Comparison of ENCODE assay signal across 9 cellular contexts in the genomic region with DNA sequence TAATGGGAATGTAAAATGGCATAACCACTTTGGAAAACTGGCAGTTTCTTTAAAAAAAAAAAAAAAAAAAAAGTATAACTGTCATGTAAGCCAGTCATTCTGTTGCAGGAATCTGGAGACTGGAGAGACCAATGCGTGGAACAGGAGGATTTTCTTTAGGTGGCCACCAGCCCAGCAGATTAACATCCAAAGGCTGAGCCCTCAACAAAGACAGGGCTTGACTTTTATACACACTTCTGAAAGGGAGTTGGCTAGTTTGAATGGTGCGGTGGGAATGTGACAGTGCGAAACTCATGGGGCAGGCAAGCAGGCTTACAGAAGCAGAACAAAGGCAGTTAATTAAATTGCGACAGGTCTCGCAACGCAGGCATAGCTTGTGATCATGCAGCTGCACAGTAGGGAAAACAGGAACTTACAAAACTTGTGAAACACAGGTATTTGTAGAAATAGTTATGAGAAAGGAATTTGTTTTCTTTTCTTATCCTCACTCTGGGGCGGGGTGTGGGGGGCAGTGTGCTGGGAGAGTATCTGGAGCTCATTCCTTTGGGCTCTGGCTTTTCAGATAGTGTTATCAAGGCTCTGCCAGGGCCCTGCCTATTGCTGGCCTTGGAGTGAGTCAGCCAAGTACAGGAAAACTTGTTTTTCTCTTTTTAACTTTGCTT. TPM values are rescaled to one million over a fixed set of nuclear protein-coding genes. Genes with fewer than 3 reads are reported as not detected.
A peak's percentile ranks its signal among the peaks of the same experiment; 100 is the strongest.
DNase-seq lines count a peak whose midpoint lies in the region; ATAC-seq and TF ChIP-seq lines count a peak whose summit lies in the region.
"Had no signal": no experiment of that assay in that cellular context is flagged by ENCODE, and none has a peak within 500 bp of the region (broad histone marks: within the 10 kb centered on the region; RNA-seq: fewer than 3 reads in every experiment).

No MANE protein-coding gene starts in this region.

- DNase-seq in CD1c-positive myeloid dendritic cell (ENCODE audit: extremely low spot score) = peak; percentile 91
- peak; percentile 32 for DNase-seq in activated B cell treated with CpG ODN at 0.5 μM for 24 hours
- DNase-seq in kidney tubule cell (ENCODE audit: low spot score) = peak; percentile 6
- no peak for DNase-seq in activated T-cell treated with anti-CD3 and anti-CD28 coated beads, Interleukin-2, amount 50 U/mL, for 48 hours
- DNase-seq in NCI-H774 (lab: John Stamatoyannopoulos, UW) = no peak
- DNase-seq: NCI-H526 had no signal

- peak overlapping the region; percentile 52 for H3K4me3 Mint-ChIP-seq in activated B cell treated with CpG ODN at 0.5 μM for 24 hours

- H3K9me3 Mint-ChIP-seq in activated B cell treated with CpG ODN at 0.5 μM for 24 hours = no peaks in the 10 kb centered on the region

- peaks cover 74% of the 10 kb centered on the region for H3K4me1 Mint-ChIP-seq in activated B cell treated with CpG ODN at 0.5 μM for 24 hours

- peak overlapping the region; percentile 73 for H3K27ac Mint-ChIP-seq in activated B cell treated with CpG ODN at 0.5 μM for 24 hours

- H3K36me3 Mint-ChIP-seq in activated B cell treated with CpG ODN at 0.5 μM for 24 hours (ENCODE audit: low read depth) = peaks cover 3% of the 10 kb centered on the region

- POLR2A ChIA-PET in activated B cell treated with CpG ODN at 0.5 μM for 24 hours (lab: Charles Lee) = interaction anchor here (0.7 to 3.4 kb wide), 4 partner anchors 8 to 61 kb away, joined by 3 to 30 read pairs (median 4); a partner anchor contains a TSS

- TF ChIP-seq CTCF in activated B cell treated with CpG ODN at 0.5 μM for 24 hours (IDR thresholded peaks at IDR 0.05) = no peak

- CTCF ChIA-PET in activated B cell treated with CpG ODN at 0.5 μM for 24 hours (lab: Charles Lee) = interaction anchor here (0.9 to 1.0 kb wide), 2 partner anchors 28 to 334 kb away, joined by 3 read pairs; a partner anchor contains a TSS

- H3K27me3 Mint-ChIP-seq in activated B cell treated with CpG ODN at 0.5 μM for 24 hours = no peaks in the 10 kb centered on the region

- intact Hi-C loops in activated B cell treated with CpG ODN at 0.5 μM for 24 hours (cut with micrococcal nuclease) = loop anchor here (1.0 kb wide), 2 partner anchors 9 to 28 kb away; a partner anchor contains a TSS

- ATAC-seq in HG02763 (IDR thresholded peaks at IDR 0.05; ENCODE audit: unreplicated experiment) (peak; percentile 47), activated B cell treated with CpG ODN at 0.5 μM for 24 hours (ENCODE audit: low read depth) (peak; percentile 89), GM21360 (IDR thresholded peaks at IDR 0.05; ENCODE audit: unreplicated experiment) (no peak), GM19455 (IDR thresholded peaks at IDR 0.05; ENCODE audit: unreplicated experiment) (no peak)

RNA-seq across cellular contexts. Expression of a gene that starts 12.0 kb away (rescaled TPM):
- total RNA-seq in activated B cell treated with CpG ODN at 0.5 μM for 24 hours = 72.5 and 75.8 TPM in 2 replicates

RNA-seq across cellular contexts. Expression of a gene that starts 27.9 kb away (rescaled TPM):
- 28.0 and 31.4 TPM in 2 replicates for total RNA-seq in activated B cell treated with CpG ODN at 0.5 μM for 24 hours

Comparison
In these comparisons a context has a peak if more than half of its experiments do, and no peak if none do; other contexts are left out.
1. DNase-seq: peak in CD1c-positive myeloid dendritic cell (single experiment), activated B cell treated with CpG ODN at 0.5 μM for 24 hours (single experiment) and kidney tubule cell (single experiment); none in activated T-cell treated with anti-CD3 and anti-CD28 coated beads, Interleukin-2, amount 50 U/mL, for 48 hours (0 of 2) and NCI-H774 (single experiment).
2. ATAC-seq: peak in HG02763 (single experiment) and activated B cell treated with CpG ODN at 0.5 μM for 24 hours (single experiment); none in GM21360 (single experiment) and GM19455 (single experiment).